2 cellular contexts compared by ENCODE assay signal in the genomic region with DNA sequence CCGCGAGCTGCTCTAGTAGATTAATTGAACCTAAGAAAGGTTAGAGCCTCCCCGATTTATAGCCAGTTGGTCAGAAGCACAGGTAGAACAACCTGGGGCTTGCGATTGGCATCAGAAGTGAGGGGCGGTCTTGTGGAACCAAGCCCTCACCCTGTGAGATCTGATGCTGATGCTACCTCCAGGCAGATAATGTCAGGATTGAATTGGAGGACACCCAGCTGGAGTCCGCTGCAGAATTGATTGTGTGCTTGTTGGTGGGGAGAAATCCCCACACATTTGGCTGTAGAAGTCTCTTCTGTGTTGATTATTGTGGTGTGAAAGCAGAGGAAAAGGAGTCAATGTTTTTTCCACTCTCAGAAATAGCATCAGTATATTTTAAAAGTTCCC.
TF ChIP-seq lines count a peak whose summit lies in the region.

No MANE protein-coding gene starts in this region.

TF ChIP-seq in A549, 52 proteins besides CTCF, POLR2A, EP300 and RAD21:
- TF ChIP-seq MAFK (IDR thresholded peaks at IDR 0.05; ENCODE audit: partially characterized antibody): no peak
- TF ChIP-seq, protein P1, sequence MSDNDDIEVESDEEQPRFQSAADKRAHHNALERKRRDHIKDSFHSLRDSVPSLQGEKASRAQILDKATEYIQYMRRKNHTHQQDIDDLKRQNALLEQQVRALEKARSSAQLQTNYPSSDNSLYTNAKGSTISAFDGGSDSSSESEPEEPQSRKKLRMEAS (IDR thresholded peaks at IDR 0.05): no peak
- no peak for TF ChIP-seq CBX2 (IDR thresholded peaks at IDR 0.05; ENCODE audit: borderline replicate concordance, low read depth)
- no peak for TF ChIP-seq ESRRA (IDR thresholded peaks at IDR 0.05; ENCODE audit: borderline replicate concordance, low read length)
- no peak for TF ChIP-seq NPAS2 (CRISPR knock-in tag; IDR thresholded peaks at IDR 0.05; ENCODE audit: borderline replicate concordance)
- TF ChIP-seq ZNF302 (CRISPR knock-in tag; IDR thresholded peaks at IDR 0.05): no peak
- no peak for TF ChIP-seq FOXS1 (CRISPR knock-in tag; IDR thresholded peaks at IDR 0.05)
- no peak for TF ChIP-seq RCOR1 (IDR thresholded peaks at IDR 0.05; ENCODE audit: low read depth, low read length)
- TF ChIP-seq HOXB13 (CRISPR knock-in tag; IDR thresholded peaks at IDR 0.05; ENCODE audit: low read depth): no peak
- TF ChIP-seq HDAC2 (IDR thresholded peaks at IDR 0.05): no peak
- TF ChIP-seq SMC3 (IDR thresholded peaks at IDR 0.05): no peak
- no peak for TF ChIP-seq MAZ (IDR thresholded peaks at IDR 0.05; ENCODE audit: borderline replicate concordance, low read depth, low read length)
- TF ChIP-seq, protein P2, sequence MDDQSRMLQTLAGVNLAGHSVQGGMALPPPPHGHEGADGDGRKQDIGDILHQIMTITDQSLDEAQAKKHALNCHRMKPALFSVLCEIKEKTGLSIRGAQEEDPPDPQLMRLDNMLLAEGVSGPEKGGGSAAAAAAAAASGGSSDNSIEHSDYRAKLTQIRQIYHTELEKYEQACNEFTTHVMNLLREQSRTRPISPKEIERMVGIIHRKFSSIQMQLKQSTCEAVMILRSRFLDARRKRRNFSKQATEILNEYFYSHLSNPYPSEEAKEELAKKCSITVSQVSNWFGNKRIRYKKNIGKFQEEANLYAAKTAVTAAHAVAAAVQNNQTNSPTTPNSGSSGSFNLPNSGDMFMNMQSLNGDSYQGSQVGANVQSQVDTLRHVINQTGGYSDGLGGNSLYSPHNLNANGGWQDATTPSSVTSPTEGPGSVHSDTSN (IDR thresholded peaks at IDR 0.05): no peak
- no peak for TF ChIP-seq KDM1A (IDR thresholded peaks at IDR 0.05; ENCODE audit: low read depth)
- TF ChIP-seq JUNB (IDR thresholded peaks at IDR 0.05): no peak
- no peak for TF ChIP-seq RNF2 (IDR thresholded peaks at IDR 0.05; ENCODE audit: borderline replicate concordance, low read depth)
- no peak for TF ChIP-seq HEYL (CRISPR knock-in tag; IDR thresholded peaks at IDR 0.05)
- no peak for TF ChIP-seq SREBF2 (IDR thresholded peaks at IDR 0.05)
- TF ChIP-seq EHMT2 (IDR thresholded peaks at IDR 0.05; ENCODE audit: low read depth): no peak
- TF ChIP-seq, protein P3, sequence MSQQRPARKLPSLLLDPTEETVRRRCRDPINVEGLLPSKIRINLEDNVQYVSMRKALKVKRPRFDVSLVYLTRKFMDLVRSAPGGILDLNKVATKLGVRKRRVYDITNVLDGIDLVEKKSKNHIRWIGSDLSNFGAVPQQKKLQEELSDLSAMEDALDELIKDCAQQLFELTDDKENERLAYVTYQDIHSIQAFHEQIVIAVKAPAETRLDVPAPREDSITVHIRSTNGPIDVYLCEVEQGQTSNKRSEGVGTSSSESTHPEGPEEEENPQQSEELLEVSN (IDR thresholded peaks at IDR 0.05; ENCODE audit: borderline replicate concordance, low read depth): no peak

TF ChIP-seq in H1, 55 proteins besides CTCF, POLR2A, EP300 and RAD21:
- TF ChIP-seq SRF (IDR thresholded peaks at IDR 0.05; ENCODE audit: low read depth, low read length): no peak
- TF ChIP-seq RBBP5 (IDR thresholded peaks at IDR 0.05; ENCODE audit: borderline replicate concordance, low read depth, low read length): no peak
- TF ChIP-seq CBX8 (IDR thresholded peaks at IDR 0.05; ENCODE audit: borderline replicate concordance, low read depth, low read length): no peak
- TF ChIP-seq FOSL1 (IDR thresholded peaks at IDR 0.05; ENCODE audit: insufficient read depth, low read depth, low read length): no peak
- TF ChIP-seq, protein P3 (IDR thresholded peaks at IDR 0.05): no peak
- no peak for TF ChIP-seq POLR2AphosphoS5 (IDR thresholded peaks at IDR 0.05; ENCODE audit: low read depth, low read length)
- TF ChIP-seq JUN (IDR thresholded peaks at IDR 0.05; ENCODE audit: low read depth, low read length): no peak
- no peak for TF ChIP-seq KDM1A (IDR thresholded peaks at IDR 0.05; ENCODE audit: borderline replicate concordance, low read length)
- TF ChIP-seq CHD1 (IDR thresholded peaks at IDR 0.05; ENCODE audit: low read depth, low read length): no peak
- no peak for TF ChIP-seq RNF2 (IDR thresholded peaks at IDR 0.05; ENCODE audit: borderline replicate concordance, low read depth, low read length, missing control alignments, poor library complexity, severe bottlenecking)
- TF ChIP-seq TAF7 (optimal IDR thresholded peaks at IDR 0.05; ENCODE audit: borderline replicate concordance, low read depth, low read length): no peak
- TF ChIP-seq GTF2F1 (IDR thresholded peaks at IDR 0.05; ENCODE audit: borderline replicate concordance, low read depth, low read length): no peak
- no peak for TF ChIP-seq TBP (IDR thresholded peaks at IDR 0.05; ENCODE audit: low read depth, low read length)
- TF ChIP-seq CTBP2 (IDR thresholded peaks at IDR 0.05; ENCODE audit: borderline replicate concordance, insufficient read depth, insufficient read length, low read length): no peak
- no peak for TF ChIP-seq HDAC6 (IDR thresholded peaks at IDR 0.05; ENCODE audit: low read depth, low read length)
- TF ChIP-seq CBX5 (IDR thresholded peaks at IDR 0.05; ENCODE audit: low read depth, low read length): no peak
- TF ChIP-seq SP4 (IDR thresholded peaks at IDR 0.05; ENCODE audit: low read length): no peak
- no peak for TF ChIP-seq YY1 (IDR thresholded peaks at IDR 0.05; ENCODE audit: low read depth, low read length)
TF ChIP-seq in H1: peak in this region for 0.
